8 cellular contexts compared by ENCODE assay signal in genomic region chr12:89019439-89020120, GRCh38.
DNase-seq lines count a peak whose midpoint lies in the region; ATAC-seq and TF ChIP-seq lines count a peak whose summit lies in the region.

No MANE protein-coding gene starts in this region.

- no peak overlapping the region for H3K4me3 Mint-ChIP-seq in activated T-helper 17 cell treated with anti-CD3 and anti-CD28 coated beads, Interleukin-2, amount 50 U/mL, for 72 hours

- H3K4me1 ChIP-seq in HCT116 (ENCODE audit: control insufficient read depth in 1 of 2, insufficient read depth in 2 of 2, low read length in 2 of 2) (peaks cover 2 to 30% of the 10 kb centered on the region in 2 experiments; a peak in 3 of 4 replicates), Loucy (ENCODE audit: insufficient read depth, low read length, poor library complexity, severe bottlenecking) (no peaks in the 10 kb centered on the region), foreskin keratinocyte (peaks cover 15% of the 10 kb centered on the region)

- CTCF ChIA-PET in HCT116 (lab: Charles Lee): interaction anchor here (0.7 to 3.9 kb wide), 7 partner anchors 13 to 506 kb away, joined by 3 to 47 read pairs (median 4); partner anchors contain the start of genes GALNT4 and POC1B

- H3K4me3 ChIP-seq in GM06990 (replicated peaks; ENCODE audit: low read depth, low read length): no peak overlapping the region
- peak overlapping the region; percentile 15 to 40 for H3K4me3 ChIP-seq in HCT116 (replicated peaks in 1 of 2; ENCODE audit: low read depth in 1 of 2, low read length in 2 of 2)
- peak overlapping the region; percentile 23 for H3K4me3 ChIP-seq in Loucy (ENCODE audit: low read length, poor library complexity, severe bottlenecking)

- H3F3A ChIP-seq in Loucy (ENCODE audit: low read depth): no peaks in the 10 kb centered on the region

- peak; percentile 18 for DNase-seq in GM06990 (ENCODE audit: extremely low read depth, insufficient read length)
- DNase-seq in HCT116 (ENCODE audit: low read depth, low spot score): peak; percentile 83
- peak; percentile 82 for DNase-seq in RPMI7951 (ENCODE audit: low read depth)
- peak; percentile 70 to 86 for DNase-seq in foreskin keratinocyte
- peak; percentile 63 for DNase-seq in non-pigmented ciliary epithelial cell (ENCODE audit: low read depth)
- peak; percentile 94 for DNase-seq in superior temporal gyrus (ENCODE audit: extremely low spot score)

- RAD21 ChIA-PET in HCT116 (lab: Charles Lee; ENCODE audit: low non-redundant PET in 1 of 2, low total read pairs in 2 of 2, uncharacterized antibody in 2 of 2, unreplicated experiment in 2 of 2): interaction anchor here (0.6 to 1.4 kb wide), 3 partner anchors 30 to 505 kb away, joined by 3 to 4 read pairs (median 3); partner anchors contain the start of gene GALNT4 (in 1 of the 2)

- H3K9me3 ChIP-seq in HCT116 (ENCODE audit: control insufficient read depth in 1 of 2, insufficient read depth in 1 of 2, low read depth in 1 of 2, low read length in 2 of 2) (no peaks in the 10 kb centered on the region), Loucy (ENCODE audit: insufficient read depth, low read depth, low read length) (no peaks in the 10 kb centered on the region)

- no peaks in the 10 kb centered on the region for H3K27me3 ChIP-seq in GM06990 (replicated peaks; ENCODE audit: control insufficient read depth, insufficient read depth, low read length)
- H3K27me3 ChIP-seq in HCT116 (ENCODE audit: insufficient read depth, low read length): no peaks in the 10 kb centered on the region
- H3K27me3 ChIP-seq in Loucy (ENCODE audit: insufficient read depth, low read length, poor library complexity, severe bottlenecking): no peaks in the 10 kb centered on the region
- H3K27me3 ChIP-seq in foreskin keratinocyte: no peaks in the 10 kb centered on the region

- no peak for TF ChIP-seq POLR2A in HCT116 (IDR thresholded peaks at IDR 0.05; ENCODE audit: borderline replicate concordance, extremely low read depth, insufficient read depth, insufficient read length)

- H3K4me1 Mint-ChIP-seq in activated T-helper 17 cell treated with anti-CD3 and anti-CD28 coated beads, Interleukin-2, amount 50 U/mL, for 72 hours: no peaks in the 10 kb centered on the region

- H3K79me2 ChIP-seq in HCT116 (ENCODE audit: insufficient read depth, low read length): no peaks in the 10 kb centered on the region
- no peaks in the 10 kb centered on the region for H3K79me2 ChIP-seq in Loucy (ENCODE audit: insufficient read depth, low read length)

- H3K9me2 ChIP-seq in HCT116 (ENCODE audit: insufficient read depth) (no peaks in the 10 kb centered on the region), Loucy (replicated peaks; ENCODE audit: low read depth, low read length) (no peaks in the 10 kb centered on the region)

- POLR2A ChIA-PET in HCT116 (lab: Charles Lee): no interaction called here

- H4K20me1 ChIP-seq in HCT116 (ENCODE audit: insufficient read depth): no peaks in the 10 kb centered on the region
- H4K20me1 ChIP-seq in Loucy (ENCODE audit: insufficient read depth, low read length, poor library complexity, severe bottlenecking): no peaks in the 10 kb centered on the region

- TF ChIP-seq CTCF in GM06990 (IDR thresholded peaks at IDR 0.05; ENCODE audit: insufficient read depth, low read length, poor library complexity, severe bottlenecking): peak; percentile 83
- TF ChIP-seq CTCF in HCT116 (IDR thresholded peaks at IDR 0.05 in 2 of 3, conservative IDR thresholded peaks at IDR 0.05 in 1 of 3; ENCODE audit: borderline replicate concordance in 1 of 3, insufficient read depth in 1 of 3, low read depth in 2 of 3, low read length in 2 of 3): peak; percentile 72 to 88 (median 82)
- peak; percentile 93 for TF ChIP-seq CTCF in Loucy (conservative IDR thresholded peaks at IDR 0.05; ENCODE audit: low read length)
- peak; percentile 92 for TF ChIP-seq CTCF in foreskin keratinocyte (conservative IDR thresholded peaks at IDR 0.05)

- BruUV-seq in HCT116 (replicated peaks; lab: Mats Ljungman, UMichigan): no TSS peak

- peak; percentile 95 for TF ChIP-seq RAD21 in HCT116 (IDR thresholded peaks at IDR 0.05; ENCODE audit: low read depth)

- H3K4me2 ChIP-seq in HCT116 (ENCODE audit: low read length) (peak overlapping the region; percentile 67), Loucy (ENCODE audit: low read depth, low read length, poor library complexity, severe bottlenecking) (peak overlapping the region; percentile 60)

- H3K27ac ChIP-seq in HCT116 (ENCODE audit: low read depth, low read length) (no peak overlapping the region), foreskin keratinocyte (no peak overlapping the region)

- no peaks in the 10 kb centered on the region for H3K36me3 Mint-ChIP-seq in activated T-helper 17 cell treated with anti-CD3 and anti-CD28 coated beads, Interleukin-2, amount 50 U/mL, for 72 hours (ENCODE audit: low read depth)

- H3K9ac ChIP-seq in HCT116 (ENCODE audit: low read length) (no peak overlapping the region), Loucy (ENCODE audit: low read depth, low read length, poor library complexity, severe bottlenecking) (no peak overlapping the region)

- no peak overlapping the region for H3K27ac Mint-ChIP-seq in activated T-helper 17 cell treated with anti-CD3 and anti-CD28 coated beads, Interleukin-2, amount 50 U/mL, for 72 hours

- ATAC-seq in HCT116 (peak; percentile 90), foreskin keratinocyte (peak; percentile 90)
- ATAC-seq in activated T-helper 17 cell treated with anti-CD3 and anti-CD28 coated beads, Interleukin-2, amount 50 U/mL, for 72 hours (replicated peaks): peak; percentile 87

- H3K36me3 ChIP-seq in GM06990 (ENCODE audit: control insufficient read depth, insufficient read depth, low read length) (no peaks in the 10 kb centered on the region), HCT116 (ENCODE audit: control insufficient read depth in 1 of 2, insufficient read depth in 2 of 2, low read length in 2 of 2) (no peaks in the 10 kb centered on the region), Loucy (ENCODE audit: insufficient read depth, low read length) (no peaks in the 10 kb centered on the region)

- H2AFZ ChIP-seq in HCT116 (ENCODE audit: low read depth, low read length, poor library complexity, severe bottlenecking): peak overlapping the region; percentile 86
- peak overlapping the region; percentile 69 for H2AFZ ChIP-seq in Loucy (ENCODE audit: low read length)

- peaks cover 6% of the 10 kb centered on the region for H3K27me3 Mint-ChIP-seq in activated T-helper 17 cell treated with anti-CD3 and anti-CD28 coated beads, Interleukin-2, amount 50 U/mL, for 72 hours

- H3K9me3 Mint-ChIP-seq in activated T-helper 17 cell treated with anti-CD3 and anti-CD28 coated beads, Interleukin-2, amount 50 U/mL, for 72 hours: no peaks in the 10 kb centered on the region

- intact Hi-C loops in HCT116 (cut with micrococcal nuclease): loop anchor here (1.0 kb wide), 1 partner anchor 442 kb away; no protein-coding TSS in a partner anchor

TF ChIP-seq in HCT116, 20 proteins besides CTCF, POLR2A, EP300 and RAD21 (continues in another document):
- TF ChIP-seq FOSL1 (IDR thresholded peaks at IDR 0.05; ENCODE audit: low read depth): peak; percentile 77
- TF ChIP-seq SP1 (IDR thresholded peaks at IDR 0.05; ENCODE audit: low read depth): peak; percentile 53
- no peak for TF ChIP-seq EZH2phosphoT487 (IDR thresholded peaks at IDR 0.05; ENCODE audit: borderline replicate concordance)
- peak; percentile 54; the same call in 1 of the 2 replicates for TF ChIP-seq JUND (IDR thresholded peaks at IDR 0.05)
- no peak for TF ChIP-seq ZFX (IDR thresholded peaks at IDR 0.05)
- TF ChIP-seq, protein P1, sequence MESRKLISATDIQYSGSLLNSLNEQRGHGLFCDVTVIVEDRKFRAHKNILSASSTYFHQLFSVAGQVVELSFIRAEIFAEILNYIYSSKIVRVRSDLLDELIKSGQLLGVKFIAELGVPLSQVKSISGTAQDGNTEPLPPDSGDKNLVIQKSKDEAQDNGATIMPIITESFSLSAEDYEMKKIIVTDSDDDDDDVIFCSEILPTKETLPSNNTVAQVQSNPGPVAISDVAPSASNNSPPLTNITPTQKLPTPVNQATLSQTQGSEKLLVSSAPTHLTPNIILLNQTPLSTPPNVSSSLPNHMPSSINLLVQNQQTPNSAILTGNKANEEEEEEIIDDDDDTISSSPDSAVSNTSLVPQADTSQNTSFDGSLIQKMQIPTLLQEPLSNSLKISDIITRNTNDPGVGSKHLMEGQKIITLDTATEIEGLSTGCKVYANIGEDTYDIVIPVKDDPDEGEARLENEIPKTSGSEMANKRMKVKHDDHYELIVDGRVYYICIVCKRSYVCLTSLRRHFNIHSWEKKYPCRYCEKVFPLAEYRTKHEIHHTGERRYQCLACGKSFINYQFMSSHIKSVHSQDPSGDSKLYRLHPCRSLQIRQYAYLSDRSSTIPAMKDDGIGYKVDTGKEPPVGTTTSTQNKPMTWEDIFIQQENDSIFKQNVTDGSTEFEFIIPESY (IDR thresholded peaks at IDR 0.05; ENCODE audit: extremely low read depth, insufficient replicate concordance, low read length): no peak
- no peak for TF ChIP-seq POLR2AphosphoS5 (IDR thresholded peaks at IDR 0.05; ENCODE audit: low read depth, low read length)
- no peak for TF ChIP-seq TCF7L2 (IDR thresholded peaks at IDR 0.05; ENCODE audit: borderline replicate concordance, extremely low read depth, insufficient read depth, insufficient read length)
- peak; percentile 20; the same call in 1 of the 2 replicates for TF ChIP-seq CEBPB (IDR thresholded peaks at IDR 0.05; ENCODE audit: low read depth)
- no peak for TF ChIP-seq EGR1 (IDR thresholded peaks at IDR 0.05; ENCODE audit: low read depth)
- TF ChIP-seq ZNF274 (IDR thresholded peaks at IDR 0.05; ENCODE audit: low read depth, low read length): no peak

Comparison
In these comparisons a context has a peak if more than half of its experiments do, and no peak if none do; other contexts are left out.
1. DNase-seq: peak in every context shown above with its lines; median percentile 94 in superior temporal gyrus; 83 in HCT116; 82 in RPMI7951; 78 in foreskin keratinocyte; 63 in non-pigmented ciliary epithelial cell; 18 in GM06990.